ENCODE assay signal across 34 cellular contexts in genomic region chr1:79371802-79372201, GRCh38.
"Had no signal": no experiment of that assay in that cellular context is flagged by ENCODE, and none has a peak within 500 bp of the region (broad histone marks: within the 10 kb centered on the region; RNA-seq: fewer than 3 reads in every experiment).

No MANE protein-coding gene starts in this region.

- H3K4me3 ChIP-seq: MG63 had no signal

- DNase-seq: Karpas-422, Kasumi-1, MG63, MM.1S, MV-4-11, NCI-H1048, NCI-H1092, NCI-H1092 treated with DMSO at 0.1 percent for 48 hours, NCI-H1105, NCI-H1105 treated with DMSO at 0.1 percent for 48 hours, NCI-H1417 treated with DMSO at 0.1 percent for 48 hours, NCI-H1436, NCI-H1436 treated with DMSO at 0.1 percent for 48 hours, NCI-H146, NCI-H1694, NCI-H1694 treated with DMSO at 0.1 percent for 48 hours, NCI-H187, NCI-H187 treated with DMSO at 0.1 percent for 48 hours, NCI-H1930, NCI-H2029, NCI-H2029 treated with DMSO at 0.1 percent for 48 hours, NCI-H2081, NCI-H2081 treated with DMSO at 0.1 percent for 48 hours, NCI-H2107, NCI-H2171, NCI-H2171 treated with DMSO at 0.1 percent for 48 hours, NCI-H2227 treated with DMSO at 0.1 percent for 48 hours, NCI-H226, NCI-H345, NCI-H446, NCI-H446 treated with DMSO at 0.1 percent for 48 hours, NCI-H510A, NCI-H510A treated with DMSO at 0.1 percent for 48 hours, NCI-H524 had no signal

- H3K9me3 ChIP-seq: MG63 had no signal

- H3K36me3 ChIP-seq: MG63 had no signal

- H3K27me3 ChIP-seq: MG63 had no signal
